ENCODE assay signal across 22 cellular contexts in genomic region chr16:85090873-85091521, GRCh38. TPM values are rescaled to one million over a fixed set of nuclear protein-coding genes. Genes with fewer than 3 reads are reported as not detected.
DNase-seq lines count a peak whose midpoint lies in the region; ATAC-seq and TF ChIP-seq lines count a peak whose summit lies in the region.
"Had no signal": no experiment of that assay in that cellular context is flagged by ENCODE, and none has a peak within 500 bp of the region (broad histone marks: within the 10 kb centered on the region; RNA-seq: fewer than 3 reads in every experiment).

No MANE protein-coding gene starts in this region.

- H3K4me1 Mint-ChIP-seq in CD4-positive, alpha-beta memory T cell, result peaks cover 0 to 8% (median 7%) of the 10 kb centered on the region in 4 donors

- no peaks in the 10 kb centered on the region for H3K9me3 ChIP-seq in CD4-positive, alpha-beta memory T cell (ENCODE audit: control insufficient read depth in 1 of 2, low read length in 2 of 2)
- H3K9me3 ChIP-seq in neutrophil (no peaks in the 10 kb centered on the region), breast epithelium (no peaks in the 10 kb centered on the region)
- H3K9me3 ChIP-seq: BE2C, sigmoid colon, testis had no signal

- TF ChIP-seq POLR2A in NB4 (IDR thresholded peaks at IDR 0.05; ENCODE audit: extremely low read depth, insufficient read length) (no peak), breast epithelium (IDR thresholded peaks at IDR 0.05) (no peak)

- H3K27me3 ChIP-seq in CD4-positive, alpha-beta memory T cell (ENCODE audit: insufficient read depth, low read length), result no peaks in the 10 kb centered on the region
- no peaks in the 10 kb centered on the region for H3K27me3 ChIP-seq in neutrophil
- peaks cover 0 to 4% of the 10 kb centered on the region in 2 donors for H3K27me3 ChIP-seq in breast epithelium
- H3K27me3 ChIP-seq: BE2C, sigmoid colon, testis had no signal

- H3K27ac ChIP-seq in CD4-positive, alpha-beta memory T cell (ENCODE audit: low read depth, low read length), result no peak overlapping the region
- H3K27ac ChIP-seq in neutrophil (peak overlapping the region; percentile 65), breast epithelium (no peak overlapping the region)
- H3K27ac ChIP-seq: testis had no signal

- no peak overlapping the region for H3K4me3 ChIP-seq in CD4-positive, alpha-beta memory T cell (ENCODE audit: low read length in 2 of 2)
- H3K4me3 ChIP-seq in NB4 (ENCODE audit: low read depth, low read length) (no peak overlapping the region), fibroblast of mammary gland (ENCODE audit: control insufficient read depth, low read depth, low read length) (no peak overlapping the region), neutrophil (ENCODE audit: low read depth in 1 of 2, low read length in 1 of 2) (no peak overlapping the region), breast epithelium (no peak overlapping the region)
- H3K4me3 ChIP-seq: sigmoid colon, testis had no signal

- ATAC-seq in GM18502 (IDR thresholded peaks at IDR 0.05; ENCODE audit: poor library complexity, unreplicated experiment), result no peak
- ATAC-seq in GM18907 (IDR thresholded peaks at IDR 0.05; ENCODE audit: unreplicated experiment), result no peak

- intact Hi-C loops in CD4-positive, alpha-beta memory T cell (cut with micrococcal nuclease), result no loop called here
- intact Hi-C loops in breast epithelium (cut with DNase I; ENCODE audit: low total_unique reads), result no loop called here

- H3K27ac Mint-ChIP-seq in CD4-positive, alpha-beta memory T cell, result peak overlapping the region in 5 of 7 donors; percentile 16 to 78 (median 29)
- H3K27ac Mint-ChIP-seq: T-helper 2 cell treated with Interferon-gamma antibody and Interleukin-4, amounts not matched to agents 5 μg/mL and 100 μg/mL, for 36 hours had no signal

- H3K4me3 Mint-ChIP-seq in CD4-positive, alpha-beta memory T cell, result no peak overlapping the region
- H3K4me3 Mint-ChIP-seq: T-helper 2 cell treated with Interferon-gamma antibody and Interleukin-4, amounts not matched to agents 5 μg/mL and 100 μg/mL, for 36 hours had no signal

- no peaks in the 10 kb centered on the region for H3K9me3 Mint-ChIP-seq in CD4-positive, alpha-beta memory T cell
- H3K9me3 Mint-ChIP-seq: T-helper 2 cell treated with Interferon-gamma antibody and Interleukin-4, amounts not matched to agents 5 μg/mL and 100 μg/mL, for 36 hours had no signal

- H3K27me3 Mint-ChIP-seq in CD4-positive, alpha-beta memory T cell, result no peaks in the 10 kb centered on the region

- no peaks in the 10 kb centered on the region for H3K4me1 ChIP-seq in CD4-positive, alpha-beta memory T cell (ENCODE audit: insufficient read depth, low read length)
- peaks cover 5 to 11% of the 10 kb centered on the region in 2 experiments for H3K4me1 ChIP-seq in neutrophil (ENCODE audit: control insufficient read depth in 1 of 2, insufficient read depth in 1 of 2, low read depth in 1 of 2, low read length in 1 of 2)
- no peaks in the 10 kb centered on the region for H3K4me1 ChIP-seq in breast epithelium

- DNase-seq in CD4-positive, alpha-beta memory T cell, result no peak
- peak; percentile 63 for DNase-seq in NB4 (ENCODE audit: low read depth)
- peak; percentile 14 for DNase-seq in fibroblast of mammary gland (ENCODE audit: low read depth)
- no peak for DNase-seq in breast epithelium (ENCODE audit: low spot score in 2 of 2)
- no peak for DNase-seq in NCI-H2081 (lab: John Stamatoyannopoulos, UW)
- DNase-seq: activated CD8-positive, alpha-beta memory T cell treated with anti-CD3 and anti-CD28 coated beads, Interleukin-2, amount 50 U/mL, for 48 hours; BE2C; dermis blood vessel endothelial cell; DMS153; glutamatergic neuron; NCI-H1436; nucleus accumbens; SHP77; sigmoid colon; stimulated activated CD4-positive, alpha-beta T cell treated with anti-CD3 and anti-CD28 coated beads, Interleukin-4, amount 100 ng/mL, for 1 hour; testis had no signal

- H3K36me3 ChIP-seq in CD4-positive, alpha-beta memory T cell (ENCODE audit: insufficient read depth, low read length), result no peaks in the 10 kb centered on the region
- H3K36me3 ChIP-seq in neutrophil (peaks cover 56% of the 10 kb centered on the region), breast epithelium (no peaks in the 10 kb centered on the region)
- H3K36me3 ChIP-seq: BE2C had no signal

- POLR2A ChIA-PET in CD4-positive, alpha-beta memory T cell (lab: Charles Lee; ENCODE audit: partially characterized antibody), result interaction anchor here (0.6 to 1.4 kb wide), 3 partner anchors 10 to 1455 kb away, joined by 3 to 4 read pairs (median 3); no protein-coding TSS in a partner anchor

- peaks cover 3 to 4% of the 10 kb centered on the region in 2 donors for H3K36me3 Mint-ChIP-seq in CD4-positive, alpha-beta memory T cell

- CTCF ChIA-PET in CD4-positive, alpha-beta memory T cell (lab: Charles Lee; ENCODE audit: partially characterized antibody), result interaction anchor here (1.0 to 1.8 kb wide), 6 partner anchors 10 to 120 kb away, joined by 3 to 5 read pairs (median 4); no protein-coding TSS in a partner anchor

- TF ChIP-seq CTCF in NB4 (IDR thresholded peaks at IDR 0.05; ENCODE audit: low read depth, low read length), result no peak
- no peak for TF ChIP-seq CTCF in fibroblast of mammary gland (conservative IDR thresholded peaks at IDR 0.05; ENCODE audit: control insufficient read depth, insufficient read depth, low read depth, low read length)
- no peak for TF ChIP-seq CTCF in neutrophil (IDR thresholded peaks at IDR 0.05)
- no peak for TF ChIP-seq CTCF in breast epithelium (IDR thresholded peaks at IDR 0.05)

RNA-seq across cellular contexts. Expression of gene CIBAR2, which starts 21.3 kb away (rescaled TPM):
- not detected for total RNA-seq in CD4-positive, alpha-beta memory T cell
- polyA plus RNA-seq in CD4-positive, alpha-beta memory T cell, result not detected
- total RNA-seq in breast epithelium, result not detected
- total RNA-seq: dermis blood vessel endothelial cell, epithelial cell of proximal tubule, mesenteric fat pad, sigmoid colon had no signal
- polyA plus RNA-seq: sigmoid colon had no signal

Comparison
In these comparisons a context has a peak if more than half of its experiments do, and no peak if none do; other contexts are left out.
1. DNase-seq: peak in NB4 (single experiment) and fibroblast of mammary gland (single experiment); none in CD4-positive, alpha-beta memory T cell (0 of 5), breast epithelium (0 of 2) and NCI-H2081 (0 of 2).